10 cellular contexts compared by ENCODE assay signal in the genomic region with DNA sequence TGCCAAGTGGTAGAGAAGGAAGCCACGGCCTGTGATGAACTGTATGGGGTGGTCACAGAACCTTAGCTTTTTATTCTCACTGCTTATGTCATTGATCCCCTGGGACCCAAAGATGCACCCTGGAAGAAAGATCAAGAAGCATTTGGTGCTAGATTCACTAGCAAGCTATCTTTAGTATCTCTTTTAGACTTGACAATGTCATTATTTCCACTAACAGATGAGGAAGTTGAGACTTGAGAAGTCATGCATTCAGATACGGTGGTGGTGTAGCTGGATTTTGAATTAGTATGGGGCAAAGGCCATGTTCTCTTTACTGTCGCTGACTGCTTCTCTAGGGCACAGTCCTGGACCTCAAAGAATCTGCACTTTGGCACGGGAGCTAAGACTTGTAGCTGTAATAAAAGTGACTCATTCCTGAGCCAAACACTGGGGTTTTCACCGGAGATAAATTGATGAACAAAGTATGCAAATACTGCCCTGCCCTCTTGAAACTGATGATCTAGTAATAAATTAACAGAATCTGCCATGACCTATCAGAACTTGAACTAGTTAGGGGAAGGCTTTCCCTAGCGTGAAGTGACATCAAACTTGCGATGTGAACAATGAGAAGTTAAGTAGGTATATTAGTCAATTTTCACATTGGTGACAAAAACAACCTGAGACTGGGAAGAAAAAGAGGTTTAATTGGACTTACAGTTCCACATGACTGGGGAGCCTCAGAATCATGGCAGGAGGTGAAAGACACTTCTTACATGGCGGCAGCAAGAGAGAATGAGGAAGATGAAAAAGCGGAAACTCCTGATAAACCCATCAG. TPM values are rescaled to one million over a fixed set of nuclear protein-coding genes. Genes with fewer than 3 reads are reported as not detected.
DNase-seq lines count a peak whose midpoint lies in the region; ATAC-seq lines count a peak whose summit lies in the region.
"Had no signal": no experiment of that assay in that cellular context is flagged by ENCODE, and none has a peak within 500 bp of the region (broad histone marks: within the 10 kb centered on the region; RNA-seq: fewer than 3 reads in every experiment).

No MANE protein-coding gene starts in this region.

- H3K4me3 ChIP-seq in H7 (ENCODE audit: insufficient read depth, low read depth, low read length): no peak overlapping the region
- H3K4me3 ChIP-seq: skin epidermis had no signal

- H3K36me3 ChIP-seq in H7 (replicated peaks; ENCODE audit: control insufficient read depth, insufficient read depth, low read length): no peaks in the 10 kb centered on the region

- ATAC-seq in GM18502 (IDR thresholded peaks at IDR 0.05; ENCODE audit: poor library complexity, unreplicated experiment) (peak; percentile 78), GM21529 (IDR thresholded peaks at IDR 0.05; ENCODE audit: unreplicated experiment) (peak; percentile 84), HG03439 (IDR thresholded peaks at IDR 0.05; ENCODE audit: unreplicated experiment) (peak; percentile 90)

- H3K27me3 ChIP-seq in H7 (ENCODE audit: control insufficient read depth, insufficient read depth, low read length): peaks cover 13% of the 10 kb centered on the region

- DNase-seq in glomerular visceral epithelial cell (ENCODE audit: extremely low spot score) (peak; percentile 51), NCI-H187 treated with DMSO at 0.1 percent for 48 hours (lab: John Stamatoyannopoulos, UW) (no peak), H7 (no peak), DMS79 (lab: John Stamatoyannopoulos, UW) (no peak), AG20443 (ENCODE audit: low spot score) (no peak)
- DNase-seq: amniotic stem cell had no signal

RNA-seq across cellular contexts. Expression of a gene that starts 5.4 kb away (rescaled TPM):
- 3.1 and 3.3 TPM in 2 replicates for total RNA-seq in H7 (2014; rRNA removed; shearing (Covaris generic))
